19 cellular contexts compared by ENCODE assay signal in genomic region chr9:93025736-93026135, GRCh38. TPM values are rescaled to one million over a fixed set of nuclear protein-coding genes. Genes with fewer than 3 reads are reported as not detected.
DNase-seq lines count a peak whose midpoint lies in the region; ATAC-seq lines count a peak whose summit lies in the region.
"Had no signal": no experiment of that assay in that cellular context is flagged by ENCODE, and none has a peak within 500 bp of the region (broad histone marks: within the 10 kb centered on the region; RNA-seq: fewer than 3 reads in every experiment).

No MANE protein-coding gene starts in this region.

- peak overlapping the region; percentile 97 for H3K27ac Mint-ChIP-seq in activated naive CD4-positive, alpha-beta T cell treated with anti-CD3 and anti-CD28 coated beads, Interleukin-2, amount 10 ng/mL, durations not matched to agents 7 days and 5 days
- H3K27ac Mint-ChIP-seq in activated naive CD8-positive, alpha-beta T cell treated with anti-CD3 and anti-CD28 coated beads, Interleukin-2, amount 10 ng/mL, durations not matched to agents 7 days and 5 days = peak overlapping the region; percentile 92
- H3K27ac Mint-ChIP-seq in stimulated activated memory B cell treated with anti-CD40 and anti-IgM and Interleukin-4, amounts not matched to agents 10 μg/mL and 1 μg/mL and 100 μg/mL, for 72 hours = peak overlapping the region; percentile 59
- H3K27ac Mint-ChIP-seq: mesothelial cell of epicardium had no signal

- H3K27me3 Mint-ChIP-seq in activated naive CD4-positive, alpha-beta T cell treated with anti-CD3 and anti-CD28 coated beads, Interleukin-2, amount 10 ng/mL, durations not matched to agents 7 days and 5 days = no peaks in the 10 kb centered on the region
- no peaks in the 10 kb centered on the region for H3K27me3 Mint-ChIP-seq in activated naive CD8-positive, alpha-beta T cell treated with anti-CD3 and anti-CD28 coated beads, Interleukin-2, amount 10 ng/mL, durations not matched to agents 7 days and 5 days
- H3K27me3 Mint-ChIP-seq in stimulated activated memory B cell treated with anti-CD40 and anti-IgM and Interleukin-4, amounts not matched to agents 10 μg/mL and 1 μg/mL and 100 μg/mL, for 72 hours = no peaks in the 10 kb centered on the region

- H3K36me3 ChIP-seq in aorta (ENCODE audit: control insufficient read depth in 1 of 2, insufficient read depth in 2 of 2, low read length in 1 of 2) = no peaks in the 10 kb centered on the region
- H3K36me3 ChIP-seq: right atrium auricular region had no signal

- H3K9me3 ChIP-seq in aorta (ENCODE audit: control insufficient read depth, low read length) = no peaks in the 10 kb centered on the region
- H3K9me3 ChIP-seq: right atrium auricular region had no signal

- no peaks in the 10 kb centered on the region for H3K4me1 ChIP-seq in aorta (ENCODE audit: control insufficient read depth in 1 of 2, insufficient read depth in 2 of 2, low read length in 2 of 2)
- H3K4me1 ChIP-seq: right atrium auricular region had no signal

- no peak for DNase-seq in activated naive CD4-positive, alpha-beta T cell treated with anti-CD3 and anti-CD28 coated beads, Interleukin-2, amount 10 ng/mL, durations not matched to agents 7 days and 5 days
- DNase-seq in activated naive CD4-positive, alpha-beta T cell treated with anti-CD3 and anti-CD28 coated beads, Interleukin-2, amount 50 U/mL, for 16 hours = no peak
- DNase-seq in M059J (ENCODE audit: low read depth) (peak; percentile 16), LoVo (ENCODE audit: low spot score) (no peak), aorta (no peak), DMS79 (lab: John Stamatoyannopoulos, UW) (no peak)
- DNase-seq in activated naive CD8-positive, alpha-beta T cell treated with anti-CD3 and anti-CD28 coated beads, Interleukin-2, amount 10 ng/mL, durations not matched to agents 7 days and 5 days = no peak
- DNase-seq: activated CD4-positive, CD25-positive, alpha-beta regulatory T cell treated with anti-CD3 and anti-CD28 coated beads, Interleukin-2, amount 50 U/mL, for 72 hours; activated T-cell treated with anti-CD3 and anti-CD28 coated beads, Interleukin-2, amount 50 U/mL, for 1 hour; anterior cingulate cortex; Calu3; kidney glomerular epithelial cell; NCI-H2029 treated with DMSO at 0.1 percent for 48 hours; NCI-H510A treated with DMSO at 0.1 percent for 48 hours; SHP77 treated with DMSO at 0.1 percent for 48 hours had no signal

- no peaks in the 10 kb centered on the region for H3K27me3 ChIP-seq in aorta (ENCODE audit: control insufficient read depth in 1 of 2, insufficient read depth in 2 of 2, low read length in 1 of 2)
- H3K27me3 ChIP-seq: hepatocyte, right atrium auricular region had no signal

- H3K4me1 Mint-ChIP-seq in activated naive CD4-positive, alpha-beta T cell treated with anti-CD3 and anti-CD28 coated beads, Interleukin-2, amount 10 ng/mL, durations not matched to agents 7 days and 5 days = peaks cover 90% of the 10 kb centered on the region
- peaks cover 55% of the 10 kb centered on the region for H3K4me1 Mint-ChIP-seq in activated naive CD8-positive, alpha-beta T cell treated with anti-CD3 and anti-CD28 coated beads, Interleukin-2, amount 10 ng/mL, durations not matched to agents 7 days and 5 days
- peaks cover 60% of the 10 kb centered on the region for H3K4me1 Mint-ChIP-seq in stimulated activated memory B cell treated with anti-CD40 and anti-IgM and Interleukin-4, amounts not matched to agents 10 μg/mL and 1 μg/mL and 100 μg/mL, for 72 hours

- CTCF ChIA-PET in activated naive CD4-positive, alpha-beta T cell treated with anti-CD3 and anti-CD28 coated beads, Interleukin-2, amount 10 ng/mL, durations not matched to agents 7 days and 5 days (lab: Charles Lee) = interaction anchor here (1.1 to 1.6 kb wide), 5 partner anchors 13 to 39 kb away, joined by 3 to 5 read pairs (median 4); no protein-coding TSS in a partner anchor

- POLR2A ChIA-PET in activated naive CD8-positive, alpha-beta T cell treated with anti-CD3 and anti-CD28 coated beads, Interleukin-2, amount 10 ng/mL, durations not matched to agents 7 days and 5 days (lab: Charles Lee) = interaction anchor here (0.5 to 2.2 kb wide), 16 partner anchors 9 to 74 kb away, joined by 3 to 16 read pairs (median 4); no protein-coding TSS in a partner anchor

- no peaks in the 10 kb centered on the region for H3K9me3 Mint-ChIP-seq in activated naive CD4-positive, alpha-beta T cell treated with anti-CD3 and anti-CD28 coated beads, Interleukin-2, amount 10 ng/mL, durations not matched to agents 7 days and 5 days
- no peaks in the 10 kb centered on the region for H3K9me3 Mint-ChIP-seq in activated naive CD8-positive, alpha-beta T cell treated with anti-CD3 and anti-CD28 coated beads, Interleukin-2, amount 10 ng/mL, durations not matched to agents 7 days and 5 days
- H3K9me3 Mint-ChIP-seq in stimulated activated memory B cell treated with anti-CD40 and anti-IgM and Interleukin-4, amounts not matched to agents 10 μg/mL and 1 μg/mL and 100 μg/mL, for 72 hours = peaks cover 2% of the 10 kb centered on the region
- H3K9me3 Mint-ChIP-seq: mesothelial cell of epicardium had no signal

- no peak overlapping the region for H3K4me3 Mint-ChIP-seq in activated naive CD4-positive, alpha-beta T cell treated with anti-CD3 and anti-CD28 coated beads, Interleukin-2, amount 10 ng/mL, durations not matched to agents 7 days and 5 days
- H3K4me3 Mint-ChIP-seq in activated naive CD8-positive, alpha-beta T cell treated with anti-CD3 and anti-CD28 coated beads, Interleukin-2, amount 10 ng/mL, durations not matched to agents 7 days and 5 days = peak overlapping the region; percentile 72
- no peak overlapping the region for H3K4me3 Mint-ChIP-seq in stimulated activated memory B cell treated with anti-CD40 and anti-IgM and Interleukin-4, amounts not matched to agents 10 μg/mL and 1 μg/mL and 100 μg/mL, for 72 hours
- H3K4me3 Mint-ChIP-seq: mesothelial cell of epicardium had no signal

- WGBS in aorta, 2 donors = 83 to 88% methylated on average over 8 of the region's 8 CpGs

- no peak overlapping the region for H3K27ac ChIP-seq in aorta (ENCODE audit: low read depth in 1 of 2, low read length in 2 of 2)
- H3K27ac ChIP-seq: hepatocyte, right atrium auricular region had no signal

- H3K4me3 ChIP-seq in aorta (ENCODE audit: low read length in 2 of 2) = no peak overlapping the region
- H3K4me3 ChIP-seq: hepatocyte, right atrium auricular region had no signal

- peaks cover 81% of the 10 kb centered on the region for H3K36me3 Mint-ChIP-seq in activated naive CD4-positive, alpha-beta T cell treated with anti-CD3 and anti-CD28 coated beads, Interleukin-2, amount 10 ng/mL, durations not matched to agents 7 days and 5 days
- H3K36me3 Mint-ChIP-seq in activated naive CD8-positive, alpha-beta T cell treated with anti-CD3 and anti-CD28 coated beads, Interleukin-2, amount 10 ng/mL, durations not matched to agents 7 days and 5 days = peaks cover 31% of the 10 kb centered on the region
- H3K36me3 Mint-ChIP-seq in stimulated activated memory B cell treated with anti-CD40 and anti-IgM and Interleukin-4, amounts not matched to agents 10 μg/mL and 1 μg/mL and 100 μg/mL, for 72 hours = peaks cover 57% of the 10 kb centered on the region

- intact Hi-C loops in aorta (cut with DNase I) = no loop called here

- ATAC-seq in activated naive CD8-positive, alpha-beta T cell treated with anti-CD3 and anti-CD28 coated beads, Interleukin-2, amount 10 ng/mL, durations not matched to agents 7 days and 5 days (ENCODE audit: low read depth) = no peak
- ATAC-seq in stimulated activated memory B cell treated with anti-CD40 and anti-IgM and Interleukin-4, amounts not matched to agents 10 μg/mL and 1 μg/mL and 100 μg/mL, for 72 hours = no peak
- ATAC-seq in aorta (ENCODE audit: low FRiP score) = no peak

RNA-seq across cellular contexts. Expression of gene SUSD3, which starts 32.8 kb away (rescaled TPM):
- 0.12 and 1.4 TPM in 2 replicates for total RNA-seq in M059J (2014; rRNA removed; shearing (Covaris generic))
- total RNA-seq in activated naive CD8-positive, alpha-beta T cell treated with anti-CD3 and anti-CD28 coated beads, Interleukin-2, amount 10 ng/mL, durations not matched to agents 7 days and 5 days = 10 to 100 TPM; 68.0 to 70.4 TPM
- total RNA-seq in aorta = 10 to 100 TPM in 1 of 2 donors, 1 to 10 TPM in 1; 3.8 to 10.3 TPM
- 1 to 10 TPM; 2.6 to 5.0 TPM for polyA plus RNA-seq in aorta

Comparison
In these comparisons a context has a peak if more than half of its experiments do, and no peak if none do; other contexts are left out.
1. RNA of gene SUSD3, which starts 32.8 kb away (total RNA-seq): 68.0 to 70.4 TPM in activated naive CD8-positive, alpha-beta T cell treated with anti-CD3 and anti-CD28 coated beads, Interleukin-2, amount 10 ng/mL, durations not matched to agents 7 days and 5 days; 3.8 to 10.3 TPM in aorta and 0.12 to 1.4 TPM in M059J; every median in the first group is over 4 times any median in the second.
2. Peak in every context shown above with its lines, with median percentiles within 50 percentile points of each other: H3K27ac Mint-ChIP-seq.